ENCODE assay signal across 10 cellular contexts in the genomic region with DNA sequence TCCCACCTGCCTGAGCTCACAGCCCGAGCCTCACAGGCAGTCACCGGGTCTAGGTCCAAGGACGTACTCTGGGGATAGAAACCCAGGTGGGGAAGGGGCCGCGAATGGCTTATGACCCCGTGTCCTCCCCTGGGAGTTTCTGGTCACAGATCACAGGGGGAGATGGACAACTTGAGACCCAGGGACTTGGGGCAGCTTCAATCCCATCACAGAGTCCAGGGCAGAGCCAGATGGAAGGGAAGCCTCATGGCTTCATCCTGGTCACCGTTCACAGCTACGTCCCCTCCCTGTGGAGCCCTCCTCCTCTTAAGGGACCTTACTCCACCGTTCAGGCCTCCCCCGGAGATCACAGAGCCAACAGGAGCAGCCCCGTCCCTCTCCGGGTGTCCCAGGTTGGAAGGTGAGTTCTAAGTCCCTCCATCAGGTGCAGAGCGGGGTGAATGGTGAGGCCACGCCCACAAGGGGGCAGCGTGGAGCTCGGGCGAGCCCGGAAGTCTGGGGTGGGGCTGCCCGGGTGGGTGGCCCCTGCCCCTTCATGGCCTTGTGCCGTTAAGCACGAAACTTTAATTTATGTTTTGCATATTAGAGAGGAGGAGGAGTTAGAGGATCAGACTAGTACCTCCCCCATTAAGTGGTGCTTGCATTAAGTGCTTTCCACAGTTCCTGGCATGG. TPM values are rescaled to one million over a fixed set of nuclear protein-coding genes. Genes with fewer than 3 reads are reported as not detected.
DNase-seq lines count a peak whose midpoint lies in the region; ATAC-seq and TF ChIP-seq lines count a peak whose summit lies in the region.
"Not testable (repeated sequence)": the region's sequence is repeated elsewhere in the genome, so short reads cannot be mapped to it uniquely, and the experiment has no call there.
"Had no signal": no experiment of that assay in that cellular context is flagged by ENCODE, and none has a peak within 500 bp of the region (broad histone marks: within the 10 kb centered on the region; RNA-seq: fewer than 3 reads in every experiment).

No MANE protein-coding gene starts in this region.

- in situ Hi-C loops in transverse colon (cut with MboI; ENCODE audit: low pct_ligation_motif_present in 1 of 4, low pct_unique_long_range_greater_than_20kb in 1 of 4, low sequenced_read_pairs in 3 of 4) = not testable (repeated sequence)

- H3K27me3 ChIP-seq in RWPE2 (ENCODE audit: insufficient read depth, poor library complexity, severe bottlenecking); right lobe of liver; transverse colon: not testable (repeated sequence)

- not testable (repeated sequence) for H3K4me3 ChIP-seq in RWPE2 (ENCODE audit: severe bottlenecking); right lobe of liver; transverse colon

- TF ChIP-seq POLR2A in right lobe of liver (IDR thresholded peaks at IDR 0.05); transverse colon (IDR thresholded peaks at IDR 0.05): not testable (repeated sequence)

- ATAC-seq in HG02678 (IDR thresholded peaks at IDR 0.05; ENCODE audit: unreplicated experiment) = peak; percentile 44
- peak; percentile 64; the same call in 2 of the 3 replicates for ATAC-seq in RWPE2 (ENCODE audit: low read depth)
- ATAC-seq in right lobe of liver = peak; percentile 62 to 77 (median 68)

- TF ChIP-seq EP300 in transverse colon (IDR thresholded peaks at IDR 0.05; ENCODE audit: low read depth) = not testable (repeated sequence)

- not testable (repeated sequence) for H3K9me3 ChIP-seq in RWPE2 (ENCODE audit: severe bottlenecking); right lobe of liver; transverse colon

- 8% methylated on average over 9 of the region's 21 CpGs for WGBS in right lobe of liver (ENCODE audit: insufficient coverage, low coverage, low lambda C conversion rate, missing lambda C conversion rate)
- 0 to 2% methylated on average over 3 to 13 of the region's 21 CpGs for WGBS in transverse colon (ENCODE audit: low coverage in 1 of 2), 2 donors

- DNase-seq in RWPE2 (ENCODE audit: low spot score); right lobe of liver: not testable (repeated sequence)
- peak; percentile 87 for DNase-seq in activated CD8-positive, alpha-beta memory T cell treated with anti-CD3 and anti-CD28 coated beads for 24 hours
- DNase-seq in activated naive CD8-positive, alpha-beta T cell treated with anti-CD3 and anti-CD28 coated beads, Interleukin-2, amount 50 U/mL, for 16 hours (ENCODE audit: low read depth, low spot score) = peak; percentile 32
- DNase-seq in stimulated activated CD4-positive, alpha-beta T cell treated with anti-CD3 and anti-CD28 coated beads, Interleukin-4, amount 100 ng/mL, for 1 hour = peak; percentile 73
- peak; percentile 52 for DNase-seq in transverse colon

- not testable (repeated sequence) for H3K27ac ChIP-seq in RWPE2 (ENCODE audit: poor library complexity, severe bottlenecking); right lobe of liver; transverse colon

- TF ChIP-seq CTCF in GM12874 (IDR thresholded peaks at IDR 0.05; ENCODE audit: insufficient read depth, low read depth, low read length) = peak; percentile 35; the same call in 1 of the 2 replicates
- TF ChIP-seq CTCF in RWPE2 (IDR thresholded peaks at IDR 0.05; ENCODE audit: poor library complexity, severe bottlenecking) = not testable (repeated sequence)
- TF ChIP-seq CTCF in right lobe of liver (IDR thresholded peaks at IDR 0.05) = peak in 1 of 4 donors; percentile 7
- peak in 3 of 5 experiments; percentile 11 to 26 (median 14) for TF ChIP-seq CTCF in transverse colon (IDR thresholded peaks at IDR 0.05)

- not testable (repeated sequence) for H3K4me1 ChIP-seq in RWPE2 (ENCODE audit: insufficient read depth, poor library complexity, severe bottlenecking); right lobe of liver; transverse colon

- intact Hi-C loops in right lobe of liver (cut with DNase I); transverse colon (cut with DNase I; ENCODE audit: low total_unique reads): not testable (repeated sequence)

- H3K36me3 ChIP-seq in RWPE2 (ENCODE audit: low read depth); right lobe of liver; transverse colon: not testable (repeated sequence)

RNA-seq across cellular contexts. Expression of gene LAIR1, which starts 5.4 kb away (rescaled TPM):
- 10 to 100 TPM in 2 of 6 experiments, 1 to 10 TPM in 4; 2.9 to 15.3 (median 4.9) TPM for total RNA-seq in right lobe of liver
- 10 to 100 TPM in 2 of 4 donors, 1 to 10 TPM in 2; 1.9 to 18.4 (median 7.3) TPM for total RNA-seq in transverse colon
- total RNA-seq: osteocyte, SK-MEL-5 had no signal

RNA-seq across cellular contexts. Expression of gene LILRA4, which starts 20.3 kb away (rescaled TPM):
- total RNA-seq in right lobe of liver (1 to 10 TPM in 1 of 6 experiments, under 1 TPM in 2, not detected in 3; 0.12 to 1.2 (median 0.78) TPM), transverse colon (under 1 TPM in 2 of 4 donors, not detected in 2; 0.14 to 0.79 TPM)
- total RNA-seq: osteocyte, SK-MEL-5 had no signal

RNA-seq across cellular contexts. Expression of gene LILRA5, which starts 46.3 kb away (rescaled TPM):
- total RNA-seq in right lobe of liver (1 to 10 TPM in 5 of 6 experiments, under 1 TPM in 1; 0.98 to 4.3 (median 1.9) TPM), transverse colon (1 to 10 TPM in 2 of 4 donors, not detected in 2; 1.6 TPM)
- total RNA-seq: osteocyte, SK-MEL-5 had no signal

RNA-seq across cellular contexts. Expression of gene TTYH1, which starts 56.0 kb away (rescaled TPM):
- total RNA-seq in right lobe of liver (under 1 TPM in 5 of 6 experiments, not detected in 1; 0.30 to 0.93 (median 0.35) TPM), transverse colon (1 to 10 TPM; 1.1 to 7.5 (median 3.0) TPM)
- total RNA-seq: osteocyte had no signal
